8 cellular contexts compared by ENCODE assay signal in genomic region chr14:91413547-91414474, GRCh38. TPM values are rescaled to one million over a fixed set of nuclear protein-coding genes. Genes with fewer than 3 reads are reported as not detected.
DNase-seq lines count a peak whose midpoint lies in the region; ATAC-seq, FAIRE-seq and TF ChIP-seq lines count a peak whose summit lies in the region.

No MANE protein-coding gene starts in this region.

- H3K36me3 ChIP-seq in bronchial epithelial cell (ENCODE audit: control insufficient read depth, insufficient read depth, low read length): no peaks in the 10 kb centered on the region
- no peaks in the 10 kb centered on the region for H3K36me3 ChIP-seq in neutrophil

- H3K9me3 ChIP-seq in neutrophil: no peaks in the 10 kb centered on the region

- FAIRE-seq in GM12891 (lab: Jason Lieb, UNC) (peak; percentile 75), bronchial epithelial cell (lab: Jason Lieb, UNC) (peak; percentile 18)

- peak overlapping the region; percentile 35 for H3K27ac ChIP-seq in neutrophil

- TF ChIP-seq CTCF in bronchial epithelial cell (IDR thresholded peaks at IDR 0.05; ENCODE audit: insufficient read depth, low read length, severe bottlenecking): no peak
- no peak for TF ChIP-seq CTCF in neutrophil (IDR thresholded peaks at IDR 0.05)

- TF ChIP-seq POLR2A in GM12891 (IDR thresholded peaks at IDR 0.05; ENCODE audit: low read depth, low read length) (peak; percentile 19; the same call in 1 of the 2 replicates), erythroblast (IDR thresholded peaks at IDR 0.05; ENCODE audit: low read length) (no peak)

- DNase-seq in GM12891 (ENCODE audit: insufficient read length, low spot score) (no peak), NCI-H345 treated with DMSO at 0.1 percent for 48 hours (lab: John Stamatoyannopoulos, UW; ENCODE audit: unreplicated experiment) (peak; percentile 76), bronchial epithelial cell (ENCODE audit: low read depth) (peak; percentile 78), erythroblast (lab: John Stamatoyannopoulos, UW) (no peak)

- no peaks in the 10 kb centered on the region for H3K27me3 ChIP-seq in bronchial epithelial cell (ENCODE audit: control insufficient read depth, insufficient read depth, low read length)
- no peaks in the 10 kb centered on the region for H3K27me3 ChIP-seq in neutrophil

- ATAC-seq in GM18861 (IDR thresholded peaks at IDR 0.05; ENCODE audit: unreplicated experiment): no peak
- no peak for ATAC-seq in HG02884 (IDR thresholded peaks at IDR 0.05; ENCODE audit: unreplicated experiment)
- ATAC-seq in GM19397 (IDR thresholded peaks at IDR 0.05; ENCODE audit: unreplicated experiment): no peak

- H3K4me3 ChIP-seq in bronchial epithelial cell (ENCODE audit: low read depth, low read length) (no peak overlapping the region), neutrophil (ENCODE audit: low read depth in 1 of 2, low read length in 1 of 2) (no peak overlapping the region)

- peaks cover 60% of the 10 kb centered on the region in 2 experiments for H3K4me1 ChIP-seq in neutrophil (ENCODE audit: control insufficient read depth in 1 of 2, insufficient read depth in 1 of 2, low read depth in 1 of 2, low read length in 1 of 2)

TF ChIP-seq in GM12891, 5 proteins besides CTCF, POLR2A, EP300 and RAD21:
- TF ChIP-seq POLR2AphosphoS5 (IDR thresholded peaks at IDR 0.05; ENCODE audit: low read depth, low read length): no peak
- TF ChIP-seq PAX5 (IDR thresholded peaks at IDR 0.05; ENCODE audit: insufficient read depth, low read length, severe bottlenecking): no peak
- no peak for TF ChIP-seq SPI1 (IDR thresholded peaks at IDR 0.05; ENCODE audit: low read depth, low read length)
- TF ChIP-seq TAF1 (IDR thresholded peaks at IDR 0.05; ENCODE audit: low read depth, low read length): no peak
- TF ChIP-seq POU2F2 (IDR thresholded peaks at IDR 0.05; ENCODE audit: low read depth, low read length): no peak

RNA-seq across cellular contexts. Expression of gene CCDC88C, which starts 3.8 kb away (rescaled TPM):
- polyA plus RNA-seq in GM12891 (2012; ENCODE audit: low read depth, missing spikeins): 32.5 TPM
- 20.4 and 21.3 TPM in 2 replicates for total RNA-seq in bronchial epithelial cell

Comparison
In these comparisons a context has a peak if more than half of its experiments do, and no peak if none do; other contexts are left out.
1. DNase-seq: peak in NCI-H345 treated with DMSO at 0.1 percent for 48 hours (single experiment) and bronchial epithelial cell (single experiment); none in GM12891 (single experiment) and erythroblast (0 of 2).